Comparison of ENCODE assay signal across 8 cellular contexts in the genomic region with DNA sequence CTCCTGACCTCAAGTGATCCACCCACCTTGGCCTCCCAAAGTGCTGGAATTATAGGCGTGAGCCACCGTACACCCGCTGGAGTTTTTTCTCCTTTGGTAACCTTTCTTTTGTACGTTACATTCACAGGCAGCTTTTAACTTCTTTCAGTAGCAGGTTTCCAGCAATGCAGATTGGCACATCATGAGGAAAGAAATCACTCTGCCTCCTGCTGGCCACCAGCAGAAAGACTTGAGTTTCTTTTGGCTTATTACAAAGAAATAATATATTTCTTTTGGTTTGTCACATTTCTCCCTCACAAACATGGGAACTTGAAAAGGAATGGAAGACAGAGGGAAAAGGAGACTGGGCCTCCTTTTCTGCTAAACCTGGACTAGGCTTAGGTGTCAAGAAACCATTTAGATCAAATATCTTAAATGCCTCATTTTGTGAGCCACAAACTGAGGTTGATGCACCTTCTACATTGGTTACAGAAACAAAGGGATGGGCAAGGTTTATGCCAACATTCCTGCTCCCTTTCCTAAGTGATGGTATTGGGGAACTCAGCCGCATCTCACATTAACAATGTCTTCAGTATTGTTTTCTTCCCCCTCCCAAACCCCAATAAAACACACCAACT. TPM values are rescaled to one million over a fixed set of nuclear protein-coding genes. Genes with fewer than 3 reads are reported as not detected.
DNase-seq lines count a peak whose midpoint lies in the region; ATAC-seq and TF ChIP-seq lines count a peak whose summit lies in the region.

No MANE protein-coding gene starts in this region.

- H3K4me1 ChIP-seq in Karpas-422 (ENCODE audit: low read length) (peaks cover 37% of the 10 kb centered on the region), subcutaneous abdominal adipose tissue (ENCODE audit: control insufficient read depth in 5 of 5, insufficient read depth in 5 of 5, low read length in 5 of 5) (peaks cover 4 to 45% (median 35%) of the 10 kb centered on the region in 5 donors)

- intact Hi-C loops in activated B cell treated with CpG ODN at 0.5 μM for 24 hours (cut with micrococcal nuclease), result loop anchor here (1.0 to 10.0 kb wide), 5 partner anchors 8 to 723 kb away; a partner anchor contains a TSS

- peaks cover 7% of the 10 kb centered on the region for H3K79me2 ChIP-seq in Karpas-422 (ENCODE audit: low read length)

- H3K4me1 Mint-ChIP-seq in activated B cell treated with CpG ODN at 0.5 μM for 24 hours, result peaks cover 36% of the 10 kb centered on the region

- no peak for TF ChIP-seq CTCF in activated B cell treated with CpG ODN at 0.5 μM for 24 hours (IDR thresholded peaks at IDR 0.05)

- no peaks in the 10 kb centered on the region for H3K9me3 Mint-ChIP-seq in activated B cell treated with CpG ODN at 0.5 μM for 24 hours

- DNase-seq in DMS114 treated with DMSO at 0.1 percent for 48 hours (lab: John Stamatoyannopoulos, UW; ENCODE audit: unreplicated experiment) (peak; percentile 40), Karpas-422 (peak; percentile 85), activated B cell treated with CpG ODN at 0.5 μM for 24 hours (no peak), dermis blood vessel endothelial cell (peak; percentile 87), mucosa of gallbladder (ENCODE audit: low spot score) (peak; percentile 54)

- no peak overlapping the region for H2AFZ ChIP-seq in Karpas-422 (ENCODE audit: low read length)

- H3K36me3 Mint-ChIP-seq in activated B cell treated with CpG ODN at 0.5 μM for 24 hours (ENCODE audit: low read depth), result peaks cover 75% of the 10 kb centered on the region

- H3K4me3 ChIP-seq in Karpas-422 (ENCODE audit: low read length) (no peak overlapping the region), subcutaneous abdominal adipose tissue (ENCODE audit: low read depth in 1 of 5, low read length in 5 of 5) (no peak overlapping the region)

- H3K36me3 ChIP-seq in Karpas-422 (ENCODE audit: insufficient read depth, low read length) (peaks cover 38% of the 10 kb centered on the region; the same call in 1 of the 2 replicates), subcutaneous abdominal adipose tissue (ENCODE audit: control insufficient read depth in 5 of 5, insufficient read depth in 5 of 5, low read length in 5 of 5) (peaks cover 17 to 48% (median 37%) of the 10 kb centered on the region in 5 donors)

- H3K4me3 Mint-ChIP-seq in activated B cell treated with CpG ODN at 0.5 μM for 24 hours, result peak overlapping the region; percentile 28

- peak overlapping the region; percentile 69 for H3K27ac ChIP-seq in Karpas-422 (ENCODE audit: low read length)
- peak overlapping the region; percentile 35 for H3K27ac ChIP-seq in subcutaneous abdominal adipose tissue (ENCODE audit: low read depth, low read length)

- H3K27ac Mint-ChIP-seq in activated B cell treated with CpG ODN at 0.5 μM for 24 hours, result peak overlapping the region; percentile 82

- peak; percentile 82 for ATAC-seq in activated B cell treated with CpG ODN at 0.5 μM for 24 hours (ENCODE audit: low read depth)
- ATAC-seq in HG03469 (IDR thresholded peaks at IDR 0.05; ENCODE audit: unreplicated experiment), result no peak
- no peak for ATAC-seq in HG03571 (IDR thresholded peaks at IDR 0.05; ENCODE audit: unreplicated experiment)

- CTCF ChIA-PET in activated B cell treated with CpG ODN at 0.5 μM for 24 hours (lab: Charles Lee), result interaction anchor here (0.6 to 17.1 kb wide), 5 partner anchors 8 to 59 kb away, joined by 3 to 358 read pairs (median 4); a partner anchor contains a TSS

- H3K9me3 ChIP-seq in Karpas-422 (ENCODE audit: low read length) (no peaks in the 10 kb centered on the region), subcutaneous abdominal adipose tissue (ENCODE audit: control insufficient read depth in 5 of 5, low read length in 5 of 5) (no peaks in the 10 kb centered on the region)

- H3K27me3 Mint-ChIP-seq in activated B cell treated with CpG ODN at 0.5 μM for 24 hours, result no peaks in the 10 kb centered on the region

- H3K27me3 ChIP-seq in Karpas-422 (ENCODE audit: low read length) (no peaks in the 10 kb centered on the region), subcutaneous abdominal adipose tissue (ENCODE audit: control insufficient read depth in 5 of 5, insufficient read depth in 4 of 5, low read length in 5 of 5) (no peaks in the 10 kb centered on the region)

- no peak overlapping the region for H3K4me2 ChIP-seq in Karpas-422 (ENCODE audit: low read depth, low read length, poor library complexity, severe bottlenecking)

- H3K9ac ChIP-seq in Karpas-422 (ENCODE audit: low read length), result no peak overlapping the region
- H3K9ac ChIP-seq in subcutaneous abdominal adipose tissue (ENCODE audit: low read length in 5 of 5), result peak overlapping the region in 2 of 5 donors; percentile 25 to 37

- no peaks in the 10 kb centered on the region for H4K20me1 ChIP-seq in Karpas-422 (ENCODE audit: insufficient read depth, low read depth, low read length)

- POLR2A ChIA-PET in activated B cell treated with CpG ODN at 0.5 μM for 24 hours (lab: Charles Lee), result interaction anchor here (0.5 to 14.8 kb wide), 6 partner anchors 16 to 304 kb away, joined by 4 to 272 read pairs (median 8); a partner anchor contains a TSS

- no peaks in the 10 kb centered on the region for H3K9me2 ChIP-seq in Karpas-422 (replicated peaks; ENCODE audit: insufficient read depth, low read length)

RNA-seq across cellular contexts. Expression of a gene that starts 7.8 kb away (rescaled TPM):
- 113 and 121 TPM in 2 replicates for total RNA-seq in Karpas-422 (2014; rRNA removed; shearing (Covaris generic); ENCODE audit: low replicate concordance)
- total RNA-seq in activated B cell treated with CpG ODN at 0.5 μM for 24 hours (202 and 227 TPM in 2 replicates), dermis blood vessel endothelial cell (200 and 229 TPM in 2 replicates), mucosa of gallbladder (181 TPM)

RNA-seq across cellular contexts. Expression of a gene that starts 42.2 kb away (rescaled TPM):
- total RNA-seq in Karpas-422 (2014; rRNA removed; shearing (Covaris generic); ENCODE audit: low replicate concordance), result 141 and 150 TPM in 2 replicates
- total RNA-seq in activated B cell treated with CpG ODN at 0.5 μM for 24 hours (224 and 233 TPM in 2 replicates), dermis blood vessel endothelial cell (223 and 316 TPM in 2 replicates), mucosa of gallbladder (231 TPM)
